18 cellular contexts compared by ENCODE assay signal in the genomic region with DNA sequence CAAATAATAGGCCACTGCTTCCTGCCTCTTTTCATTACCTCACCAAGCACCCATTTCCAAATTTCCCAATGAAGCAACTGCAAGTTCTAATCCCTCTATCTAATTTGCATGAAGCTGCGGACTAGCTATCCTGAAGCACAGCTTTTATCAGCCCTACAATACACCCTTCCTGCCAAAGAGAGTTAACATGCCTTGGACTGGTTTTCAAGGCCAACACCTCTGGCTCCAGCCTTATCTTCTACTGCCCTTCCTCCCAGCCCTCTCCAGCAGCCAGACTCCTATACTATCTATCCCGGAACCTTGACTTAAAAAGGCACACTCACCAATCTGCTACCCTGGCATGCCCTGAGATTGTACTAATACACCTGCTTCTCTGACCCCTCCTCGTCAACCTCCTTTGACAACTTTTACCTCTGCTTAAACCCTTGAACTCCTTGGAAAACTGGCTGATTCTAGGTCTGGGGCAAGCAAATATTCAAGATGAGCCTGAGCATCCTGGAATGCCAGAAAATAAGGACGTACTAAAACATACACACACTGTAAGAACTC.
DNase-seq lines count a peak whose midpoint lies in the region; ATAC-seq, FAIRE-seq and TF ChIP-seq lines count a peak whose summit lies in the region.
"Had no signal": no experiment of that assay in that cellular context is flagged by ENCODE, and none has a peak within 500 bp of the region (broad histone marks: within the 10 kb centered on the region; RNA-seq: fewer than 3 reads in every experiment).

No MANE protein-coding gene starts in this region.

- CTCF ChIA-PET in HepG2 (lab: Yijun Ruan, JAX; ENCODE audit: low intra/inter-chr PET ratio, low total read pairs), result no interaction called here

- H3K4me2 ChIP-seq in HepG2 (ENCODE audit: low read depth, low read length), result no peak overlapping the region
- H3K4me2 ChIP-seq: PC-9 had no signal

- peaks cover 20% of the 10 kb centered on the region for H3K9me3 Mint-ChIP-seq in endodermal cell

- H3K4me3 Mint-ChIP-seq in endodermal cell, result no peak overlapping the region
- H3K4me3 Mint-ChIP-seq: CD4-positive, CD25-positive, alpha-beta regulatory T cell had no signal

- TF ChIP-seq EP300 in HepG2 (IDR thresholded peaks at IDR 0.05; ENCODE audit: low read depth in 2 of 2, low read length in 2 of 2) (no peak), HepG2 (CRISPR knock-in tag; IDR thresholded peaks at IDR 0.05; ENCODE audit: borderline replicate concordance) (no peak)

- H3K27ac ChIP-seq in endodermal cell (ENCODE audit: low read depth, low read length) (no peak overlapping the region), HepG2 (ENCODE audit: extremely low read length, insufficient read depth, low read length) (no peak overlapping the region)
- H3K27ac ChIP-seq: GM23248, neutrophil, PC-9, tibial nerve had no signal

- peaks cover 50% of the 10 kb centered on the region for H3K4me1 Mint-ChIP-seq in endodermal cell

- H3K4me3 ChIP-seq in endodermal cell (ENCODE audit: low read length) (peak overlapping the region; percentile 56), HepG2 (replicated peaks in 1 of 3; ENCODE audit: insufficient read depth in 1 of 3, low read depth in 2 of 3, low read length in 3 of 3) (no peak overlapping the region)
- H3K4me3 ChIP-seq: GM23248, PC-9, tibial nerve had no signal

- H3K36me3 Mint-ChIP-seq in endodermal cell (ENCODE audit: low read depth), result peaks cover 7% of the 10 kb centered on the region

- DNase-seq in Right ventricle myocardium inferior (ENCODE audit: missing footprints) (no peak), cardiac septum (ENCODE audit: low spot score) (no peak), endodermal cell (peak; percentile 48), HepG2 (ENCODE audit: low spot score) (no peak), KBM-7 (no peak), SK-N-DZ (ENCODE audit: low spot score) (no peak), GDM1 (lab: John Stamatoyannopoulos, UW) (no peak)
- DNase-seq: activated gamma-delta T cell; CD4-positive, CD25-positive, alpha-beta regulatory T cell; GM23248; NCI-H2029; PC-9; stimulated activated CD4-positive, alpha-beta T cell treated with anti-CD3 and anti-CD28 coated beads, Interleukin-4, amount 100 ng/mL, for 4 hours; SW 1271 had no signal

- peaks cover 10% of the 10 kb centered on the region for H3K27me3 Mint-ChIP-seq in endodermal cell (ENCODE audit: insufficient read depth)

- ATAC-seq in Right ventricle myocardium inferior, result peak; percentile 90
- ATAC-seq in HepG2, result peak; percentile 65
- no peak for ATAC-seq in HG02759 (IDR thresholded peaks at IDR 0.05; ENCODE audit: unreplicated experiment)

- H3K4me1 ChIP-seq in endodermal cell (ENCODE audit: control insufficient read depth, insufficient read depth, low read length) (peaks cover 28% of the 10 kb centered on the region), HepG2 (ENCODE audit: insufficient read depth, low read length) (peaks cover 26% of the 10 kb centered on the region)

- H3K9me3 ChIP-seq in endodermal cell (ENCODE audit: control insufficient read depth, low read length) (peaks cover 3% of the 10 kb centered on the region), HepG2 (ENCODE audit: low read length) (no peaks in the 10 kb centered on the region)
- H3K9me3 ChIP-seq: neutrophil had no signal

- in situ Hi-C loops in HepG2 (cut with HindIII; ENCODE audit: extremely low pct_ligation_motif_present, low pct_unique_long_range_greater_than_20kb) (no loop called here), KBM-7 (cut with MboI; ENCODE audit: low pct_unique_long_range_greater_than_20kb, low sequenced_read_pairs) (no loop called here)

- no peak for FAIRE-seq in HepG2 (lab: Jason Lieb, UNC)
- FAIRE-seq: A204.1 had no signal

- no peaks in the 10 kb centered on the region for H3K79me2 ChIP-seq in HepG2 (ENCODE audit: insufficient read depth, low read length)

- no peak overlapping the region for H2AFZ ChIP-seq in HepG2 (ENCODE audit: low read length)
- H2AFZ ChIP-seq: GM23248, PC-9 had no signal

- TF ChIP-seq CTCF in endodermal cell (conservative IDR thresholded peaks at IDR 0.05) (no peak), HepG2 (CRISPR knock-in tag; IDR thresholded peaks at IDR 0.05) (no peak)

- H4K20me1 ChIP-seq in HepG2 (ENCODE audit: insufficient read depth, low read length), result no peaks in the 10 kb centered on the region

- H3K27ac Mint-ChIP-seq in endodermal cell, result peak overlapping the region; percentile 86

- POLR2A ChIA-PET in HepG2 (lab: Yijun Ruan, JAX), result no interaction called here

- 71 to 76% methylated on average over 3 to 4 of the region's 4 CpGs for WGBS in endodermal cell (ENCODE audit: insufficient coverage in 1 of 2, insufficient read length in 1 of 2), 2 experiments
- 85% methylated on average over 4 of the region's 4 CpGs for WGBS in HepG2 (ENCODE audit: low lambda C conversion rate)

- peaks cover 7% of the 10 kb centered on the region for H3K27me3 ChIP-seq in endodermal cell (ENCODE audit: control insufficient read depth, insufficient read depth, low read length, poor library complexity, severe bottlenecking)
- H3K27me3 ChIP-seq in HepG2 (ENCODE audit: control insufficient read depth in 1 of 2, insufficient read depth in 2 of 2, low read length in 2 of 2), result no peaks in the 10 kb centered on the region
- H3K27me3 ChIP-seq: neutrophil, tibial nerve had no signal

- H3K36me3 ChIP-seq in endodermal cell (ENCODE audit: control insufficient read depth, insufficient read depth, low read length) (no peaks in the 10 kb centered on the region), HepG2 (replicated peaks in 1 of 2; ENCODE audit: control insufficient read depth in 1 of 2, insufficient read depth in 2 of 2, low read length in 2 of 2) (no peaks in the 10 kb centered on the region)
- H3K36me3 ChIP-seq: neutrophil, tibial nerve had no signal

- intact Hi-C loops in Right ventricle myocardium inferior (cut with DNase I) (loop anchor here (10.0 kb wide), 1 partner anchor 226 kb away; no protein-coding TSS in a partner anchor), cardiac septum (cut with DNase I) (loop anchor here (5.0 to 10.0 kb wide), 3 partner anchors 56 to 223 kb away; no protein-coding TSS in a partner anchor), HepG2 (cut with micrococcal nuclease; ENCODE audit: unreplicated experiment) (no loop called here)

- no TSS peak for BruUV-seq in HepG2 (replicated peaks; lab: Mats Ljungman, UMichigan)

- H3K9ac ChIP-seq in endodermal cell (ENCODE audit: extremely low read depth, low read length, poor library complexity, severe bottlenecking) (no peak overlapping the region), HepG2 (ENCODE audit: insufficient read depth, low read depth, low read length) (no peak overlapping the region)
- H3K9ac ChIP-seq: GM23248 had no signal

- TF ChIP-seq RAD21 in HepG2 (CRISPR knock-in tag; IDR thresholded peaks at IDR 0.05), result no peak

- TF ChIP-seq POLR2A in HepG2 (IDR thresholded peaks at IDR 0.05; ENCODE audit: insufficient read depth in 1 of 2, low read depth in 2 of 2, low read length in 2 of 2), result no peak

TF ChIP-seq in HepG2, 621 proteins besides CTCF, POLR2A, EP300 and RAD21:
- TF ChIP-seq ZNF12 (CRISPR knock-in tag; IDR thresholded peaks at IDR 0.05) (0 out of 2 replicates have a peak, but pooled peaks have one; percentile 29), ZBTB44 (CRISPR knock-in tag; IDR thresholded peaks at IDR 0.05) (no peak)
TF ChIP-seq in HepG2: peak in this region for 1.
